In the genomic region with DNA sequence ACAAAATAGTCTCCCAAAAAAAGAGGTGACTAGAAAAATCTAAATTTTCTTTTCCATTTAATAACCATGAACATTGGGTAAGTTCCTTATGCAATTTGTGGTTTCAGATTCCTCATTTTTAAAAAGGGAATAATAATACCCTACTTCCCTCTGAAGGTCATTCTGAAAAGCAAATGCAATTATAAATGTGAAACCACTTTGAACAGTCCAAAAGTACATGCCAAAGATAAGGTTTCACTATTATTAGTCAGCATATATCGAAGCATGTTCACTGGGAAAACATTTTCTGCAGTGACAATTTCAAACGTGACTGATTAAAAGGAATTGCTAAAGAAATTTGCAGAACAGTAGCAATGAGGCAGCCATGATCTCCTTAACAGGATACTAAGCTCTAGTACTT, we compare ENCODE assay signal across 10 cellular contexts.
A peak's percentile ranks its signal among the peaks of the same experiment; 100 is the strongest.
DNase-seq lines count a peak whose midpoint lies in the region; FAIRE-seq and TF ChIP-seq lines count a peak whose summit lies in the region.
"Had no signal": no experiment of that assay in that cellular context is flagged by ENCODE, and none has a peak within 500 bp of the region (broad histone marks: within the 10 kb centered on the region; RNA-seq: fewer than 3 reads in every experiment).

No MANE protein-coding gene starts in this region.

- H3K27me3 Mint-ChIP-seq in endothelial cell (ENCODE audit: unreplicated experiment) = no peaks in the 10 kb centered on the region

- no peaks in the 10 kb centered on the region for H3K9me3 ChIP-seq in small intestine (ENCODE audit: control insufficient read depth, low read depth)

- intact Hi-C loops in head of caudate nucleus (cut with DNase I) = no loop called here

- H3K4me1 Mint-ChIP-seq in endothelial cell (ENCODE audit: unreplicated experiment) = peaks cover 9% of the 10 kb centered on the region
- H3K4me1 Mint-ChIP-seq: IgD-negative memory B cell; stimulated activated naive B cell treated with anti-CD40 and anti-IgM and Interleukin-4, amounts not matched to agents 10 μg/mL and 1 μg/mL and 100 μg/mL, for 72 hours had no signal

- H3K27ac ChIP-seq in small intestine (ENCODE audit: low read depth in 1 of 2, low read length in 1 of 2) (no peak overlapping the region), substantia nigra (ENCODE audit: low read depth, low read length, poor library complexity, severe bottlenecking) (no peak overlapping the region)

- H3K36me3 ChIP-seq in small intestine (ENCODE audit: control insufficient read depth in 2 of 2, insufficient read depth in 2 of 2, low read length in 2 of 2) = no peaks in the 10 kb centered on the region

- no peak overlapping the region for H3K4me3 Mint-ChIP-seq in endothelial cell (ENCODE audit: unreplicated experiment)
- H3K4me3 Mint-ChIP-seq: GM23338; IgD-negative memory B cell; stimulated activated naive B cell treated with anti-CD40 and anti-IgM and Interleukin-4, amounts not matched to agents 10 μg/mL and 1 μg/mL and 100 μg/mL, for 72 hours had no signal

- no peaks in the 10 kb centered on the region for H3K27me3 ChIP-seq in small intestine (ENCODE audit: control insufficient read depth in 2 of 2, insufficient read depth in 2 of 2, low read length in 2 of 2)

- H3K4me3 ChIP-seq in small intestine (ENCODE audit: low read depth in 1 of 2, low read length in 2 of 2) = no peak overlapping the region
- H3K4me3 ChIP-seq: GM23338 had no signal

- H3K27ac Mint-ChIP-seq in endothelial cell (ENCODE audit: unreplicated experiment) = no peak overlapping the region
- H3K27ac Mint-ChIP-seq: IgD-negative memory B cell; stimulated activated naive B cell treated with anti-CD40 and anti-IgM and Interleukin-4, amounts not matched to agents 10 μg/mL and 1 μg/mL and 100 μg/mL, for 72 hours had no signal

- TF ChIP-seq CTCF in endothelial cell (IDR thresholded peaks at IDR 0.05; ENCODE audit: unreplicated experiment) = no peak

- no peak for FAIRE-seq in small intestine (lab: Jason Lieb, UNC)

- DNase-seq in H4 (ENCODE audit: low spot score) (peak; percentile 40), RKO (ENCODE audit: low spot score) (peak; percentile 7), fibroblast of gingiva (ENCODE audit: low read depth) (peak; percentile 83), small intestine (peak; percentile 78), head of caudate nucleus (no peak), endothelial cell (ENCODE audit: low spot score) (no peak), substantia nigra (lab: John Stamatoyannopoulos, UW) (no peak)
- DNase-seq: stimulated activated naive B cell treated with anti-CD40 and anti-IgM and Interleukin-4, amounts not matched to agents 10 μg/mL and 1 μg/mL and 100 μg/mL, for 72 hours had no signal

- H3K4me1 ChIP-seq in small intestine (ENCODE audit: control insufficient read depth in 2 of 2, insufficient read depth in 1 of 2, low read depth in 1 of 2, low read length in 1 of 2) = peaks cover 0 to 2% of the 10 kb centered on the region in 2 donors

- no peaks in the 10 kb centered on the region for H3K36me3 Mint-ChIP-seq in endothelial cell (ENCODE audit: low read depth, unreplicated experiment)
- H3K36me3 Mint-ChIP-seq: IgD-negative memory B cell; stimulated activated naive B cell treated with anti-CD40 and anti-IgM and Interleukin-4, amounts not matched to agents 10 μg/mL and 1 μg/mL and 100 μg/mL, for 72 hours had no signal

- WGBS in small intestine, 3 donors = 1 to 7% (median 3%) methylated on average over 2 of the region's 2 CpGs

- no peaks in the 10 kb centered on the region for H3K9me3 Mint-ChIP-seq in endothelial cell (ENCODE audit: unreplicated experiment)
- H3K9me3 Mint-ChIP-seq: GM23338; IgD-negative memory B cell; stimulated activated naive B cell treated with anti-CD40 and anti-IgM and Interleukin-4, amounts not matched to agents 10 μg/mL and 1 μg/mL and 100 μg/mL, for 72 hours had no signal

Comparison
In these comparisons a context has a peak if more than half of its experiments do, and no peak if none do; other contexts are left out.
1. DNase-seq: peak in H4 (single experiment), RKO (single experiment), fibroblast of gingiva (single experiment) and small intestine (single experiment); none in head of caudate nucleus (0 of 42), endothelial cell (single experiment) and substantia nigra (0 of 49).